Comparison of ENCODE assay signal across 19 cellular contexts in genomic region chr7:137296551-137296950, GRCh38. TPM values are rescaled to one million over a fixed set of nuclear protein-coding genes. Genes with fewer than 3 reads are reported as not detected.
A peak's percentile ranks its signal among the peaks of the same experiment; 100 is the strongest.
DNase-seq lines count a peak whose midpoint lies in the region; ATAC-seq and TF ChIP-seq lines count a peak whose summit lies in the region.
"Had no signal": no experiment of that assay in that cellular context is flagged by ENCODE, and none has a peak within 500 bp of the region (broad histone marks: within the 10 kb centered on the region; RNA-seq: fewer than 3 reads in every experiment).

No MANE protein-coding gene starts in this region.

- peaks cover 7% of the 10 kb centered on the region for H3K9me3 Mint-ChIP-seq in mesothelial cell of epicardium
- H3K9me3 Mint-ChIP-seq in stimulated activated naive B cell treated with anti-CD40 and anti-IgM and Interleukin-4, amounts not matched to agents 10 μg/mL and 1 μg/mL and 100 μg/mL, for 72 hours = peaks cover 0 to 4% of the 10 kb centered on the region in 2 donors

- no peak overlapping the region for H3K4me3 ChIP-seq in tibial artery
- H3K4me3 ChIP-seq: SJSA1 had no signal

- DNase-seq in NCI-H2227 (lab: John Stamatoyannopoulos, UW; ENCODE audit: unreplicated experiment) (peak; percentile 27), mesothelial cell of epicardium (ENCODE audit: low spot score in 2 of 2, unreplicated experiment in 2 of 2) (no peak), superior temporal gyrus (ENCODE audit: extremely low spot score) (peak; percentile 82), tibial artery (no peak)
- no peak for DNase-seq in stimulated activated naive B cell treated with anti-CD40 and anti-IgM and Interleukin-4, amounts not matched to agents 10 μg/mL and 1 μg/mL and 100 μg/mL, for 72 hours
- DNase-seq: Calu3; CD4-positive, CD25-positive, alpha-beta regulatory T cell; DMS53; H9; NCI-H1417 treated with DMSO at 0.1 percent for 48 hours; NCI-H1930; NCI-H510A; NCI-H82; PC-3 had no signal

- H3K36me3 Mint-ChIP-seq in mesothelial cell of epicardium = peaks cover 9% of the 10 kb centered on the region
- H3K36me3 Mint-ChIP-seq in stimulated activated naive B cell treated with anti-CD40 and anti-IgM and Interleukin-4, amounts not matched to agents 10 μg/mL and 1 μg/mL and 100 μg/mL, for 72 hours = no peaks in the 10 kb centered on the region
- H3K36me3 Mint-ChIP-seq: CD4-positive, CD25-positive, alpha-beta regulatory T cell had no signal

- H3K27ac ChIP-seq in cingulate gyrus (ENCODE audit: low read depth, low read length) (peak overlapping the region; percentile 92), tibial artery (no peak overlapping the region)
- H3K27ac ChIP-seq: HL-60, SJSA1 had no signal

- H3K4me1 Mint-ChIP-seq in mesothelial cell of epicardium = peaks cover 50% of the 10 kb centered on the region
- no peaks in the 10 kb centered on the region for H3K4me1 Mint-ChIP-seq in stimulated activated naive B cell treated with anti-CD40 and anti-IgM and Interleukin-4, amounts not matched to agents 10 μg/mL and 1 μg/mL and 100 μg/mL, for 72 hours
- H3K4me1 Mint-ChIP-seq: B cell; CD4-positive, CD25-positive, alpha-beta regulatory T cell had no signal

- H3K4me1 ChIP-seq in tibial artery = no peaks in the 10 kb centered on the region
- H3K4me1 ChIP-seq: SJSA1 had no signal

- H3K27ac Mint-ChIP-seq in mesothelial cell of epicardium = peak overlapping the region; percentile 79
- no peak overlapping the region for H3K27ac Mint-ChIP-seq in stimulated activated naive B cell treated with anti-CD40 and anti-IgM and Interleukin-4, amounts not matched to agents 10 μg/mL and 1 μg/mL and 100 μg/mL, for 72 hours
- H3K27ac Mint-ChIP-seq: B cell; CD4-positive, CD25-positive, alpha-beta regulatory T cell; H9 had no signal

- no peak overlapping the region for H3K4me3 Mint-ChIP-seq in mesothelial cell of epicardium
- no peak overlapping the region for H3K4me3 Mint-ChIP-seq in stimulated activated naive B cell treated with anti-CD40 and anti-IgM and Interleukin-4, amounts not matched to agents 10 μg/mL and 1 μg/mL and 100 μg/mL, for 72 hours
- H3K4me3 Mint-ChIP-seq: B cell; CD4-positive, CD25-positive, alpha-beta regulatory T cell; H9 had no signal

- no peaks in the 10 kb centered on the region for H3K36me3 ChIP-seq in tibial artery
- H3K36me3 ChIP-seq: SJSA1 had no signal

- H3K27me3 ChIP-seq in tibial artery = no peaks in the 10 kb centered on the region
- H3K27me3 ChIP-seq: SJSA1 had no signal

- intact Hi-C loops in tibial artery (cut with DNase I; ENCODE audit: low total_unique reads) = no loop called here

- no peaks in the 10 kb centered on the region for H3K9me3 ChIP-seq in tibial artery
- H3K9me3 ChIP-seq: SJSA1 had no signal

- no peak for ATAC-seq in stimulated activated naive B cell treated with anti-CD40 and anti-IgM and Interleukin-4, amounts not matched to agents 10 μg/mL and 1 μg/mL and 100 μg/mL, for 72 hours (replicated peaks)
- no peak for ATAC-seq in GM21717 (IDR thresholded peaks at IDR 0.05; ENCODE audit: unreplicated experiment)
- ATAC-seq: PC-3 had no signal

- H3K27me3 Mint-ChIP-seq in mesothelial cell of epicardium (ENCODE audit: low read depth) = no peaks in the 10 kb centered on the region
- no peaks in the 10 kb centered on the region for H3K27me3 Mint-ChIP-seq in stimulated activated naive B cell treated with anti-CD40 and anti-IgM and Interleukin-4, amounts not matched to agents 10 μg/mL and 1 μg/mL and 100 μg/mL, for 72 hours
- H3K27me3 Mint-ChIP-seq: B cell; CD4-positive, CD25-positive, alpha-beta regulatory T cell had no signal

- TF ChIP-seq CTCF in mesothelial cell of epicardium (IDR thresholded peaks at IDR 0.05; ENCODE audit: unreplicated experiment) (no peak), tibial artery (IDR thresholded peaks at IDR 0.05) (no peak)

RNA-seq across cellular contexts. Expression of gene PTN, which starts 47.0 kb away (rescaled TPM):
- total RNA-seq in mesothelial cell of epicardium = 145 to 179 TPM (median 164 TPM) in 3 replicates
- total RNA-seq: B cell; CD4-positive, CD25-positive, alpha-beta regulatory T cell had no signal

Comparison
In these comparisons a context has a peak if more than half of its experiments do, and no peak if none do; other contexts are left out.
1. DNase-seq: peak in NCI-H2227 (single experiment) and superior temporal gyrus (single experiment); none in mesothelial cell of epicardium (0 of 2), stimulated activated naive B cell treated with anti-CD40 and anti-IgM and Interleukin-4, amounts not matched to agents 10 μg/mL and 1 μg/mL and 100 μg/mL, for 72 hours (single experiment) and tibial artery (0 of 2).